In genomic region chr12:47751561-47751960, GRCh38 we compare ENCODE assay signal across 1 cellular context.
TF ChIP-seq lines count a peak whose summit lies in the region.

No MANE protein-coding gene starts in this region.

TF ChIP-seq in HepG2, 621 proteins besides CTCF, POLR2A, EP300 and RAD21:
- TF ChIP-seq ZNF367 (CRISPR knock-in tag; IDR thresholded peaks at IDR 0.05; ENCODE audit: borderline replicate concordance) = no peak
- no peak for TF ChIP-seq PTBP1 (IDR thresholded peaks at IDR 0.05; ENCODE audit: low read depth, low read length, poor library complexity, severe bottlenecking)
- TF ChIP-seq ZNF350 (CRISPR knock-in tag; IDR thresholded peaks at IDR 0.05; ENCODE audit: borderline replicate concordance, low read depth) = no peak
- TF ChIP-seq KMT2B (CRISPR knock-in tag; IDR thresholded peaks at IDR 0.05) = no peak
- TF ChIP-seq ZNF3 (CRISPR knock-in tag; IDR thresholded peaks at IDR 0.05) = no peak
- TF ChIP-seq MEIS2 (CRISPR knock-in tag; IDR thresholded peaks at IDR 0.05) = no peak
- no peak for TF ChIP-seq JUND (CRISPR knock-in tag; IDR thresholded peaks at IDR 0.05)
- peak; percentile 44; the same call in 1 of the 2 replicates for TF ChIP-seq ZNF770 (CRISPR knock-in tag; IDR thresholded peaks at IDR 0.05)
- no peak for TF ChIP-seq TEAD2 (CRISPR knock-in tag; IDR thresholded peaks at IDR 0.05)
- TF ChIP-seq ZNF460 (CRISPR knock-in tag; IDR thresholded peaks at IDR 0.05; ENCODE audit: borderline replicate concordance) = no peak
- no peak for TF ChIP-seq ARNTL (CRISPR knock-in tag; IDR thresholded peaks at IDR 0.05)
- peak; percentile 28; the same call in 1 of the 2 replicates for TF ChIP-seq GABPB1 (CRISPR knock-in tag; IDR thresholded peaks at IDR 0.05)
- TF ChIP-seq ZKSCAN1 (IDR thresholded peaks at IDR 0.05; ENCODE audit: low read length) = no peak
- no peak for TF ChIP-seq REPIN1 (CRISPR knock-in tag; IDR thresholded peaks at IDR 0.05; ENCODE audit: borderline replicate concordance, low read depth)
